Comparison of ENCODE assay signal across 9 cellular contexts in the genomic region with DNA sequence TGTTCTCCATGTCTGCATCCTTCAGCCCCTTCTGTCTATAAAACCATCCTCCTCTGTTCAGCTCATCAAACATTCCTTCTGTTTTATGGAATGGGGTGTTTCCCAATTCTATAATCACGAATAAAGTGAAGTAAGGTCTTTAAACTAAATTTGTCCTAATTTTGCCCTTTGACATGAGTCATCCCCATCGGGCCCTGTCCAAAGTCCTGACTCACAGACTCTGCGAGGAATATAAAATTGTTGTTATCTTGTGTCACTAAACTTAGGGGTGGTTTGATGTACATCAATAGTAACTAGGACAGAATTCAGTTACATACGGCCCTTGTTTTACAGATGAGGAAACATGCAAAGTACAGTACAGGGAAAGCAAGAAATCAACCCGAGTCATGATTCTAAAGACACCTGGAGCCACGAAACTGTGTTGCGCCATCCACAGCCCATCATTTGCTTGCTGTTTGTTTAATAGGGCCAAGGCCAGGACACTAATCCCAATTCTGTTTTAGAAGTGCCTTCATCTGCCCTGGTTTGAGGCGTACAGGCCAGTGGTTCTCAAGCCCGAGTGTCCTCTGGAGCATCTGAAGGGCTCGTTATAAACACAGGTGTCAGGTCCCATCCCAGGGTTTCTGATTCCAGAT. TPM values are rescaled to one million over a fixed set of nuclear protein-coding genes. Genes with fewer than 3 reads are reported as not detected.
DNase-seq lines count a peak whose midpoint lies in the region; ATAC-seq and TF ChIP-seq lines count a peak whose summit lies in the region.
"Had no signal": no experiment of that assay in that cellular context is flagged by ENCODE, and none has a peak within 500 bp of the region (broad histone marks: within the 10 kb centered on the region; RNA-seq: fewer than 3 reads in every experiment).

No MANE protein-coding gene starts in this region.

- intact Hi-C loops in PC-9 (cut with micrococcal nuclease; ENCODE audit: unreplicated experiment), result loop anchor here (5.0 kb wide), 1 partner anchor 38 kb away; no protein-coding TSS in a partner anchor
- intact Hi-C loops in gastrocnemius medialis (cut with DNase I; ENCODE audit: low total_unique reads), result loop anchor here (5.0 kb wide), 3 partner anchors 1418 to 1893 kb away; a partner anchor contains a TSS

- TF ChIP-seq POLR2A in gastrocnemius medialis (IDR thresholded peaks at IDR 0.05), result peak in 1 of 2 donors; percentile 4

- peak overlapping the region; percentile 86; the same call in 1 of the 2 replicates for H3K4me2 ChIP-seq in PC-9

- H2AFZ ChIP-seq in PC-9, result no peak overlapping the region

- POLR2A ChIA-PET in PC-9 (lab: Charles Lee; ENCODE audit: unreplicated experiment), result no interaction called here

- H3K4me1 ChIP-seq in PC-9 (replicated peaks; ENCODE audit: insufficient read depth) (peaks cover 40% of the 10 kb centered on the region), gastrocnemius medialis (peaks cover 65 to 78% of the 10 kb centered on the region in 2 donors)

- H3K9me3 ChIP-seq in PC-9 (ENCODE audit: insufficient read depth, low read depth) (no peaks in the 10 kb centered on the region), gastrocnemius medialis (no peaks in the 10 kb centered on the region)

- no peak overlapping the region for H3K4me3 ChIP-seq in PC-9
- peak overlapping the region in 2 of 4 donors; percentile 72 to 93 for H3K4me3 ChIP-seq in gastrocnemius medialis

- BruUV-seq in PC-9 (replicated peaks; lab: Mats Ljungman, UMichigan), result no TSS peak

- in situ Hi-C loops in gastrocnemius medialis (cut with MboI; ENCODE audit: low sequenced_read_pairs in 4 of 4), result loop anchor here in 3 of 4 donors (25.0 kb wide), 3 partner anchors 132 to 1418 kb away; a partner anchor contains a TSS

- H3K36me3 ChIP-seq in PC-9 (ENCODE audit: low read depth) (no peaks in the 10 kb centered on the region), gastrocnemius medialis (no peaks in the 10 kb centered on the region)

- H3K27me3 ChIP-seq in PC-9 (ENCODE audit: insufficient read depth, low read depth) (no peaks in the 10 kb centered on the region), gastrocnemius medialis (no peaks in the 10 kb centered on the region)

- peaks cover 16% of the 10 kb centered on the region; the same call in 1 of the 2 replicates for H3K79me2 ChIP-seq in PC-9 (ENCODE audit: low read depth)

- peaks cover 12% of the 10 kb centered on the region; the same call in 1 of the 2 replicates for H3F3A ChIP-seq in PC-9 (ENCODE audit: insufficient read depth, low read depth)

- DNase-seq in EH (ENCODE audit: low read depth) (peak; percentile 70), PC-9 (peak in 1 of 2 experiments; percentile 36), fibroblast of peridontal ligament (ENCODE audit: extremely low read depth) (peak; percentile 45), gastrocnemius medialis (no peak), NCI-H82 (lab: John Stamatoyannopoulos, UW) (no peak)

- CTCF ChIA-PET in PC-9 (lab: Charles Lee), result interaction anchor here (0.6 kb wide), 1 partner anchor 59 kb away, joined by 3 read pairs; no protein-coding TSS in a partner anchor

- TF ChIP-seq CTCF in PC-9 (conservative IDR thresholded peaks at IDR 0.05) (no peak), gastrocnemius medialis (IDR thresholded peaks at IDR 0.05 in 4 of 5, conservative IDR thresholded peaks at IDR 0.05 in 1 of 5) (no peak)

- H4K20me1 ChIP-seq in PC-9 (ENCODE audit: insufficient read depth), result peaks cover 4% of the 10 kb centered on the region; the same call in 1 of the 2 replicates

- H3K27ac ChIP-seq in PC-9 (no peak overlapping the region), gastrocnemius medialis (peak overlapping the region; percentile 87 to 95 (median 94))

- no peaks in the 10 kb centered on the region for H3K9me2 ChIP-seq in PC-9 (ENCODE audit: insufficient read depth)

- ATAC-seq in gastrocnemius medialis (no peak), HG03378 (IDR thresholded peaks at IDR 0.05; ENCODE audit: unreplicated experiment) (no peak), GM21515 (IDR thresholded peaks at IDR 0.05; ENCODE audit: unreplicated experiment) (no peak), GM21717 (IDR thresholded peaks at IDR 0.05; ENCODE audit: unreplicated experiment) (no peak)

RNA-seq across cellular contexts. Expression of a gene that starts 2.8 kb away (rescaled TPM):
- total RNA-seq in PC-9 (2021) (12.8 and 12.9 TPM in 2 replicates), gastrocnemius medialis (10 to 100 TPM; 11.4 to 84.6 (median 11.8) TPM)

RNA-seq across cellular contexts. Expression of a gene that starts 26.8 kb away (rescaled TPM):
- total RNA-seq in PC-9 (2021) (0.65 and 1.5 TPM in 2 replicates), gastrocnemius medialis (1 to 10 TPM in 1 of 4 donors, under 1 TPM in 1, not detected in 2; 0.20 to 3.0 TPM)
- total RNA-seq: mononuclear cell had no signal

Comparison
In these comparisons a context has a peak if more than half of its experiments do, and no peak if none do; other contexts are left out.
1. DNase-seq: peak in EH (single experiment) and fibroblast of peridontal ligament (single experiment); none in gastrocnemius medialis (0 of 2) and NCI-H82 (single experiment).